Comparison of ENCODE assay signal across 1 cellular context in genomic region chr15:88705769-88706165, GRCh38.
TF ChIP-seq lines count a peak whose summit lies in the region.

No MANE protein-coding gene starts in this region.

TF ChIP-seq in H1, 55 proteins besides CTCF, POLR2A, EP300 and RAD21 (continued from another document):
- TF ChIP-seq ATF2 (IDR thresholded peaks at IDR 0.05; ENCODE audit: low read length) = no peak
- no peak for TF ChIP-seq TAF7 (optimal IDR thresholded peaks at IDR 0.05; ENCODE audit: borderline replicate concordance, low read depth, low read length)
- TF ChIP-seq SIRT6 (IDR thresholded peaks at IDR 0.05; ENCODE audit: low read length) = no peak
